Comparison of ENCODE assay signal across 12 cellular contexts in the genomic region with DNA sequence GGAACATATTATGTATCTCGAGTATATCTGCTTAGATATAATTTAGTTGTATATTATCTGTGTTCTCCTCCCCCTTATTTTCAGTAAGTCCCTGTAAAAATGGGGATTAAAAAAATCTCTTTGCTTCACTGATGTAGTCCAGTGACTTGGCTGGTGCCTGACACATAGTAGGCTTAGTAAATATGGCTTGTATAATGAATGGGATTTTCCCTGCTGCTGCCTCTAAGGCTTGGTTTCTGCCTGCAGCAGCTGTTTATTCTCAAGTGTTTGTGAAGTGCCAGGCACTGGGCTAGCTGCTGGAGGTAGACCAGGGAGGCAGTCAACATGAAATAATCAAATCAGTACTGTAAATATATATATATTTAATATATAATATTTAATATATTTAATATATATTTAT. TPM values are rescaled to one million over a fixed set of nuclear protein-coding genes. Genes with fewer than 3 reads are reported as not detected.
DNase-seq lines count a peak whose midpoint lies in the region; ATAC-seq and TF ChIP-seq lines count a peak whose summit lies in the region.
"Had no signal": no experiment of that assay in that cellular context is flagged by ENCODE, and none has a peak within 500 bp of the region (broad histone marks: within the 10 kb centered on the region; RNA-seq: fewer than 3 reads in every experiment).

No MANE protein-coding gene starts in this region.

- H3K4me1 ChIP-seq in MM.1S (ENCODE audit: low read length) = peaks cover 9% of the 10 kb centered on the region; the same call in 1 of the 2 replicates

- H3K36me3 ChIP-seq in MM.1S (replicated peaks; ENCODE audit: insufficient read depth, low read length) = no peaks in the 10 kb centered on the region
- H3K36me3 ChIP-seq: left lung had no signal

- H3K4me3 ChIP-seq in MM.1S (ENCODE audit: low read length) = no peak overlapping the region

- no peak for DNase-seq in activated CD4-positive, alpha-beta T cell treated with anti-CD3 and anti-CD28 coated beads, Interleukin-2, amount 10 ng/mL, durations not matched to agents 7 days and 5 days
- DNase-seq in activated CD4-positive, alpha-beta T cell treated with anti-CD3 and anti-CD28 coated beads for 1 hour = no peak
- DNase-seq in MM.1S (no peak), SHP77 treated with DMSO at 0.1 percent for 48 hours (lab: John Stamatoyannopoulos, UW) (peak; percentile 84), nephron progenitor cell (no peak), left lobe of liver (ENCODE audit: low spot score) (no peak)
- DNase-seq: left lung, NCI-H1694 treated with DMSO at 0.1 percent for 48 hours, trophoblast cell had no signal

- no peaks in the 10 kb centered on the region for H3K27me3 Mint-ChIP-seq in activated CD4-positive, alpha-beta T cell treated with anti-CD3 and anti-CD28 coated beads, Interleukin-2, amount 10 ng/mL, durations not matched to agents 7 days and 5 days
- peaks cover 6% of the 10 kb centered on the region for H3K27me3 Mint-ChIP-seq in nephron progenitor cell (ENCODE audit: low read depth, poor library complexity)

- peaks cover 7% of the 10 kb centered on the region for H3F3A ChIP-seq in MM.1S (ENCODE audit: insufficient read depth, low read length)

- H3K9me3 ChIP-seq in MM.1S (replicated peaks; ENCODE audit: insufficient read depth, low read length) = no peaks in the 10 kb centered on the region
- H3K9me3 ChIP-seq: left lung, SJSA1 had no signal

- H4K20me1 ChIP-seq in MM.1S (ENCODE audit: insufficient read depth, low read length) = no peaks in the 10 kb centered on the region

- H3K9me3 Mint-ChIP-seq in activated CD4-positive, alpha-beta T cell treated with anti-CD3 and anti-CD28 coated beads, Interleukin-2, amount 10 ng/mL, durations not matched to agents 7 days and 5 days = no peaks in the 10 kb centered on the region
- H3K9me3 Mint-ChIP-seq in nephron progenitor cell = no peaks in the 10 kb centered on the region

- CTCF ChIA-PET in activated CD4-positive, alpha-beta T cell treated with anti-CD3 and anti-CD28 coated beads, Interleukin-2, amount 10 ng/mL, durations not matched to agents 7 days and 5 days (lab: Charles Lee) = no interaction called here

- no peak for TF ChIP-seq CTCF in MM.1S (IDR thresholded peaks at IDR 0.05; ENCODE audit: low read length)
- no peak for TF ChIP-seq CTCF in nephron progenitor cell (IDR thresholded peaks at IDR 0.05)

- ATAC-seq in left lobe of liver = no peak
- ATAC-seq in GM21423 (IDR thresholded peaks at IDR 0.05; ENCODE audit: unreplicated experiment) = no peak
- ATAC-seq in activated CD4-positive, CD25-positive, alpha-beta regulatory T cell treated with anti-CD3 and anti-CD28 coated beads, Interleukin-2, amount 50 U/mL, for 24 hours = no peak
- ATAC-seq: left lung had no signal

- peak overlapping the region; percentile 86 for H3K27ac Mint-ChIP-seq in activated CD4-positive, alpha-beta T cell treated with anti-CD3 and anti-CD28 coated beads, Interleukin-2, amount 10 ng/mL, durations not matched to agents 7 days and 5 days
- no peak overlapping the region for H3K27ac Mint-ChIP-seq in nephron progenitor cell

- POLR2A ChIA-PET in activated CD4-positive, alpha-beta T cell treated with anti-CD3 and anti-CD28 coated beads, Interleukin-2, amount 10 ng/mL, durations not matched to agents 7 days and 5 days (lab: Charles Lee) = interaction anchor here (0.7 kb wide), 1 partner anchor 33 kb away, joined by 5 read pairs; no protein-coding TSS in a partner anchor

- H3K27me3 ChIP-seq in MM.1S (replicated peaks; ENCODE audit: insufficient read depth, low read length) = no peaks in the 10 kb centered on the region
- H3K27me3 ChIP-seq: left lung, SJSA1 had no signal

- H3K4me2 ChIP-seq in MM.1S (ENCODE audit: low read depth, low read length) = peak overlapping the region; percentile 99; the same call in 1 of the 2 replicates

- peak overlapping the region; percentile 77 for H3K4me3 Mint-ChIP-seq in activated CD4-positive, alpha-beta T cell treated with anti-CD3 and anti-CD28 coated beads, Interleukin-2, amount 10 ng/mL, durations not matched to agents 7 days and 5 days
- H3K4me3 Mint-ChIP-seq in nephron progenitor cell = peak overlapping the region; percentile 92

- no peaks in the 10 kb centered on the region for H3K36me3 Mint-ChIP-seq in activated CD4-positive, alpha-beta T cell treated with anti-CD3 and anti-CD28 coated beads, Interleukin-2, amount 10 ng/mL, durations not matched to agents 7 days and 5 days (ENCODE audit: low read depth)
- H3K36me3 Mint-ChIP-seq in nephron progenitor cell (ENCODE audit: low read depth) = peaks cover 13% of the 10 kb centered on the region

- peaks cover 36% of the 10 kb centered on the region for H3K79me2 ChIP-seq in MM.1S (ENCODE audit: low read length)

- no peak overlapping the region for H3K27ac ChIP-seq in MM.1S (ENCODE audit: low read length)
- H3K27ac ChIP-seq: SJSA1 had no signal

- H3K4me1 Mint-ChIP-seq in activated CD4-positive, alpha-beta T cell treated with anti-CD3 and anti-CD28 coated beads, Interleukin-2, amount 10 ng/mL, durations not matched to agents 7 days and 5 days = peaks cover 23% of the 10 kb centered on the region
- peaks cover 23% of the 10 kb centered on the region for H3K4me1 Mint-ChIP-seq in nephron progenitor cell

- H3K9ac ChIP-seq in MM.1S (ENCODE audit: low read length) = no peak overlapping the region

- H3K9me2 ChIP-seq in MM.1S (replicated peaks; ENCODE audit: insufficient read depth, low read length) = no peaks in the 10 kb centered on the region

- H2AFZ ChIP-seq in MM.1S (ENCODE audit: low read length) = no peak overlapping the region

RNA-seq across cellular contexts. Expression of a gene that starts 1.6 kb away (rescaled TPM):
- total RNA-seq in activated CD4-positive, alpha-beta T cell treated with anti-CD3 and anti-CD28 coated beads, Interleukin-2, amount 10 ng/mL, durations not matched to agents 7 days and 5 days = 10 to 100 TPM; 10.0 to 11.8 TPM
- total RNA-seq in left lobe of liver = 5.7 TPM
